In the genomic region with DNA sequence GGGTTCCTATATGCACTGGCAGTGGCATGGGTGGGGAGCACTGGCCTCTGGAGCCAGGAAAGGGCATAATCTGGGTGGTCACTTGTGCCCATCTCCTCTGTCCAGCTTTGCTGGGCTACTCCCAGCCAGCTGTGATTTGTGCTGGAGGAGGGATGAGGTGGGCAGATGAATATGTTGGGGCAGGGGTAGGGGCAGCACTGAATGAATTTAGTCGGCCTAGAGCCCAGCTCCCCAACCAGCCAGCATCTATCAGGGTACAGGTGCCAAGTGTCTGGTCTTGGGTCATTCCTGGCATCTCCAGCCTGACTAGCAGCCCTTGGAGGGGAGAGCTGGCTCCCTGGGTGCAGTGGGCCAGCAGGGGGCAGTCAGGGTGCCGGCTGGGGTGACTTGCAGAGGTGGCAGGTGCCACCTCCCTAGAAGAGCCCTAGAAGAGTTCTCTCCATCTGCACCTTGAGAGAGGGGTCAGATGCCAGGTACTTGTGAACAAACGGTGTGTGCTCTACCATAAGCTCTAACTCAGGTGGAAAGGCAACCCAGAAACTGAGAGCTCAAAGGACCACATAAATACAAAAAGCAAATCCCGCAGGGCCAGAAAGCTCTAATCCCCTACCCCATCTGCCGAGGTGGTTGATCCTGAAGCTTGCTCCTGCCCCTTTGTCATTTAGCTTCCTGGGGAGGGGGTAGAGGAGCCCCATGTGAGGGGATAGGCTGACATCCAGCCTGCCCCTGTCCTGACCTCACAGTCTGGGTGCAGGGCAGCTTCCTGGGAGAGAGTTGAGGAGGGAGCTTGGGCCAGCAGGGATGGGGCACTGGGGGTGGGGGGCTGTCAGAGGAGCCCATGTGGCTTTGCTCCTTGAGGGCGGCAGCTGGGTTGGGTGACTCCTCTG, we compare ENCODE assay signal across 9 cellular contexts. TPM values are rescaled to one million over a fixed set of nuclear protein-coding genes. Genes with fewer than 3 reads are reported as not detected.
DNase-seq lines count a peak whose midpoint lies in the region; ATAC-seq, FAIRE-seq and TF ChIP-seq lines count a peak whose summit lies in the region.
"Had no signal": no experiment of that assay in that cellular context is flagged by ENCODE, and none has a peak within 500 bp of the region (broad histone marks: within the 10 kb centered on the region; RNA-seq: fewer than 3 reads in every experiment).

No MANE protein-coding gene starts in this region.

- H3K27ac Mint-ChIP-seq in stimulated activated naive B cell treated with anti-CD40 and anti-IgM and Interleukin-4, amounts not matched to agents 10 μg/mL and 1 μg/mL and 100 μg/mL, for 72 hours: no peak overlapping the region

- peaks cover 31% of the 10 kb centered on the region for H3K27me3 ChIP-seq in bronchial epithelial cell (ENCODE audit: control insufficient read depth, insufficient read depth, low read length)

- FAIRE-seq in bronchial epithelial cell (lab: Jason Lieb, UNC): peak; percentile 55

- no peak overlapping the region for H3K4me3 Mint-ChIP-seq in stimulated activated naive B cell treated with anti-CD40 and anti-IgM and Interleukin-4, amounts not matched to agents 10 μg/mL and 1 μg/mL and 100 μg/mL, for 72 hours

- H3K4me3 ChIP-seq in bronchial epithelial cell (ENCODE audit: low read depth, low read length): no peak overlapping the region

- peaks cover 62 to 75% of the 10 kb centered on the region in 2 donors for H3K27me3 Mint-ChIP-seq in stimulated activated naive B cell treated with anti-CD40 and anti-IgM and Interleukin-4, amounts not matched to agents 10 μg/mL and 1 μg/mL and 100 μg/mL, for 72 hours

- H3K36me3 Mint-ChIP-seq in stimulated activated naive B cell treated with anti-CD40 and anti-IgM and Interleukin-4, amounts not matched to agents 10 μg/mL and 1 μg/mL and 100 μg/mL, for 72 hours: no peaks in the 10 kb centered on the region

- TF ChIP-seq CTCF in bronchial epithelial cell (IDR thresholded peaks at IDR 0.05; ENCODE audit: insufficient read depth, low read length, severe bottlenecking) (peak; percentile 64), GM20000 (IDR thresholded peaks at IDR 0.05; ENCODE audit: extremely low read depth, missing control alignments) (no peak)

- no peak for ATAC-seq in stimulated activated naive B cell treated with anti-CD40 and anti-IgM and Interleukin-4, amounts not matched to agents 10 μg/mL and 1 μg/mL and 100 μg/mL, for 72 hours (replicated peaks)

- no peaks in the 10 kb centered on the region for H3K4me1 Mint-ChIP-seq in stimulated activated naive B cell treated with anti-CD40 and anti-IgM and Interleukin-4, amounts not matched to agents 10 μg/mL and 1 μg/mL and 100 μg/mL, for 72 hours

- DNase-seq in EH (ENCODE audit: low read depth) (peak; percentile 32), NCI-H128 (lab: John Stamatoyannopoulos, UW; ENCODE audit: unreplicated experiment) (peak; percentile 5), bronchial epithelial cell (ENCODE audit: low read depth) (no peak), mesenteric fat pad (ENCODE audit: low spot score) (peak; percentile 86), OCI-M2 (lab: John Stamatoyannopoulos, UW; ENCODE audit: unreplicated experiment) (no peak), dedifferentiated amniotic fluid mesenchymal stem cell (ENCODE audit: extremely low spot score) (no peak), GM20000 (ENCODE audit: low spot score) (no peak)
- no peak for DNase-seq in stimulated activated naive B cell treated with anti-CD40 and anti-IgM and Interleukin-4, amounts not matched to agents 10 μg/mL and 1 μg/mL and 100 μg/mL, for 72 hours

- H3K9me3 Mint-ChIP-seq in stimulated activated naive B cell treated with anti-CD40 and anti-IgM and Interleukin-4, amounts not matched to agents 10 μg/mL and 1 μg/mL and 100 μg/mL, for 72 hours: no peaks in the 10 kb centered on the region

- H3K36me3 ChIP-seq in bronchial epithelial cell (ENCODE audit: control insufficient read depth, insufficient read depth, low read length): no peaks in the 10 kb centered on the region

RNA-seq across cellular contexts. Expression of a gene that starts 2.2 kb away (rescaled TPM):
- total RNA-seq in bronchial epithelial cell (under 0.01 and 1.0 TPM in 2 replicates), mesenteric fat pad (1.9 TPM)
- total RNA-seq: NCI-H460 had no signal

Comparison
In these comparisons a context has a peak if more than half of its experiments do, and no peak if none do; other contexts are left out.
1. DNase-seq: peak in EH (single experiment), NCI-H128 (single experiment) and mesenteric fat pad (single experiment); none in bronchial epithelial cell (single experiment), OCI-M2 (single experiment), stimulated activated naive B cell treated with anti-CD40 and anti-IgM and Interleukin-4, amounts not matched to agents 10 μg/mL and 1 μg/mL and 100 μg/mL, for 72 hours (single experiment), dedifferentiated amniotic fluid mesenchymal stem cell (single experiment) and GM20000 (single experiment).